Comparison of ENCODE assay signal across 10 cellular contexts in genomic region chr6:30842754-30843610, GRCh38. TPM values are rescaled to one million over a fixed set of nuclear protein-coding genes. Genes with fewer than 3 reads are reported as not detected.
DNase-seq lines count a peak whose midpoint lies in the region; ATAC-seq and TF ChIP-seq lines count a peak whose summit lies in the region.
"Had no signal": no experiment of that assay in that cellular context is flagged by ENCODE, and none has a peak within 500 bp of the region (broad histone marks: within the 10 kb centered on the region; RNA-seq: fewer than 3 reads in every experiment).

No MANE protein-coding gene starts in this region.

- H3T11ph ChIP-seq in H9 (ENCODE audit: low read length), result no peak overlapping the region

- H3K4me3 Mint-ChIP-seq in Caco-2 (ENCODE audit: unreplicated experiment) (no peak overlapping the region), H9 (peak overlapping the region in 1 of 2 experiments; percentile 19; a peak in 3 of 5 replicates)
- peak overlapping the region; percentile 46 for H3K4me3 Mint-ChIP-seq in activated T-helper 17 cell treated with anti-CD3 and anti-CD28 coated beads, Interleukin-2, amount 50 U/mL, for 72 hours
- H3K4me3 Mint-ChIP-seq: memory B cell had no signal

- intact Hi-C loops in Caco-2 (cut with micrococcal nuclease; ENCODE audit: unreplicated experiment), result no loop called here
- intact Hi-C loops in lower lobe of right lung (cut with DNase I), result no loop called here

- H3K4ac ChIP-seq in H9 (ENCODE audit: low read depth, low read length), result no peak overlapping the region; the same call in 1 of the 2 replicates

- no peaks in the 10 kb centered on the region for H3K79me1 ChIP-seq in H9 (ENCODE audit: insufficient read depth, low read depth, low read length, poor library complexity, severe bottlenecking)

- POLR2A ChIA-PET in Caco-2 (lab: Charles Lee), result interaction anchor here (1.0 to 1.4 kb wide), 2 partner anchors 20 to 41 kb away, joined by 4 read pairs; partner anchors contain the start of gene DDR1

- no peaks in the 10 kb centered on the region for H3K23me2 ChIP-seq in H9 (ENCODE audit: insufficient read length, low read depth, low read length, poor library complexity, severe bottlenecking)

- H3K56ac ChIP-seq in H9 (ENCODE audit: insufficient read length, low read depth, low read length), result no peak overlapping the region

- H2BK20ac ChIP-seq in H9 (ENCODE audit: low read depth, low read length, poor library complexity, severe bottlenecking), result no peak overlapping the region

- H2BK5ac ChIP-seq in H9 (ENCODE audit: insufficient read length, low read length), result no peak overlapping the region

- H3K27me3 ChIP-seq in Caco-2 (replicated peaks; ENCODE audit: control insufficient read depth, insufficient read depth, low read length), result no peaks in the 10 kb centered on the region
- no peaks in the 10 kb centered on the region for H3K27me3 ChIP-seq in H9 (ENCODE audit: insufficient read depth, low read length)
- no peaks in the 10 kb centered on the region for H3K27me3 ChIP-seq in lower lobe of right lung (ENCODE audit: low read depth)

- no peaks in the 10 kb centered on the region for H3K79me2 ChIP-seq in H9 (ENCODE audit: insufficient read depth, low read length)

- BruUV-seq in Caco-2 (replicated peaks; lab: Mats Ljungman, UMichigan), result no TSS peak

- no peak overlapping the region for H2AFZ ChIP-seq in H9 (ENCODE audit: low read length)

- H3K4me1 Mint-ChIP-seq in Caco-2 (ENCODE audit: low read depth, unreplicated experiment) (peaks cover 30% of the 10 kb centered on the region), H9 (peaks cover 62% of the 10 kb centered on the region in 2 experiments)
- peaks cover 11% of the 10 kb centered on the region for H3K4me1 Mint-ChIP-seq in activated T-helper 17 cell treated with anti-CD3 and anti-CD28 coated beads, Interleukin-2, amount 50 U/mL, for 72 hours

- H3K9me3 ChIP-seq in Caco-2, result peaks cover 4% of the 10 kb centered on the region; the same call in 1 of the 2 replicates
- no peaks in the 10 kb centered on the region for H3K9me3 ChIP-seq in H9 (ENCODE audit: control insufficient read depth, low read depth, low read length)
- no peaks in the 10 kb centered on the region for H3K9me3 ChIP-seq in lower lobe of right lung

- H3K9ac ChIP-seq in H9 (ENCODE audit: extremely low read depth, insufficient read length, low read length), result no peak overlapping the region

- no peak for DNase-seq in Caco-2
- DNase-seq in H9, result no peak
- no peak for DNase-seq in lower lobe of right lung
- DNase-seq in ureter (ENCODE audit: low spot score), result no peak
- DNase-seq in anterior cingulate cortex (lab: John Stamatoyannopoulos, UW), result no peak
- no peak for DNase-seq in GM03348 (ENCODE audit: low spot score)
- DNase-seq in NCI-H1694 treated with DMSO at 0.1 percent for 48 hours (lab: John Stamatoyannopoulos, UW), result no peak
- DNase-seq: NCI-H1417 had no signal

- H3K14ac ChIP-seq in H9 (ENCODE audit: insufficient read depth, low read length), result no peak overlapping the region

- TF ChIP-seq CTCF in Caco-2 (IDR thresholded peaks at IDR 0.05; ENCODE audit: insufficient read depth in 1 of 2, low read depth in 1 of 2, low read length in 1 of 2, severe bottlenecking in 1 of 2, unreplicated experiment in 1 of 2), result no peak
- no peak for TF ChIP-seq CTCF in H9 (conservative IDR thresholded peaks at IDR 0.05)
- no peak for TF ChIP-seq CTCF in lower lobe of right lung (IDR thresholded peaks at IDR 0.05)

- peak overlapping the region; percentile 79 for H3K27ac Mint-ChIP-seq in Caco-2 (ENCODE audit: unreplicated experiment)
- peak overlapping the region; percentile 48 to 88 (median 81) for H3K27ac Mint-ChIP-seq in H9
- H3K27ac Mint-ChIP-seq in activated T-helper 17 cell treated with anti-CD3 and anti-CD28 coated beads, Interleukin-2, amount 50 U/mL, for 72 hours, result peak overlapping the region; percentile 80
- H3K27ac Mint-ChIP-seq: memory B cell had no signal

- no CpG with 5 or more reads among the region's 12 CpGs for WGBS in H9 (ENCODE audit: extremely low coverage, insufficient read length, low lambda C conversion rate)

- H3K9me3 Mint-ChIP-seq in Caco-2 (ENCODE audit: unreplicated experiment), result peaks cover 9% of the 10 kb centered on the region
- H3K9me3 Mint-ChIP-seq in H9, result peaks cover 13 to 35% of the 10 kb centered on the region in 2 experiments
- H3K9me3 Mint-ChIP-seq in activated T-helper 17 cell treated with anti-CD3 and anti-CD28 coated beads, Interleukin-2, amount 50 U/mL, for 72 hours, result no peaks in the 10 kb centered on the region
- H3K9me3 Mint-ChIP-seq: memory B cell had no signal

- H3K36me3 Mint-ChIP-seq in Caco-2 (ENCODE audit: insufficient read depth, unreplicated experiment) (peaks cover 4% of the 10 kb centered on the region), H9 (ENCODE audit: insufficient read depth in 1 of 3, low read depth in 3 of 3) (peaks cover 69 to 88% (median 88%) of the 10 kb centered on the region in 3 experiments)
- H3K36me3 Mint-ChIP-seq in activated T-helper 17 cell treated with anti-CD3 and anti-CD28 coated beads, Interleukin-2, amount 50 U/mL, for 72 hours (ENCODE audit: low read depth), result no peaks in the 10 kb centered on the region
- H3K36me3 Mint-ChIP-seq: memory B cell had no signal

- no peak overlapping the region for H3K4me3 ChIP-seq in Caco-2 (ENCODE audit: low read depth, low read length)
- H3K4me3 ChIP-seq in lower lobe of right lung, result no peak overlapping the region

- ATAC-seq in activated T-helper 17 cell treated with anti-CD3 and anti-CD28 coated beads, Interleukin-2, amount 50 U/mL, for 72 hours (replicated peaks), result peak; percentile 52
- peak in 1 of 2 donors; percentile 55 for ATAC-seq in lower lobe of right lung

- H3K4me2 ChIP-seq in H9 (ENCODE audit: insufficient read depth, insufficient read length, low read length), result no peak overlapping the region

- no peak overlapping the region for H2BK12ac ChIP-seq in H9 (ENCODE audit: insufficient read length, low read depth, low read length)

- peaks cover 45% of the 10 kb centered on the region for H3K4me1 ChIP-seq in Caco-2
- peaks cover 13% of the 10 kb centered on the region for H3K4me1 ChIP-seq in H9 (ENCODE audit: insufficient read depth, low read length)
- peaks cover 19% of the 10 kb centered on the region for H3K4me1 ChIP-seq in lower lobe of right lung

- H3K27me3 Mint-ChIP-seq in Caco-2 (ENCODE audit: insufficient read depth, unreplicated experiment), result no peaks in the 10 kb centered on the region
- H3K27me3 Mint-ChIP-seq in H9 (ENCODE audit: low read depth), result no peaks in the 10 kb centered on the region
- H3K27me3 Mint-ChIP-seq in activated T-helper 17 cell treated with anti-CD3 and anti-CD28 coated beads, Interleukin-2, amount 50 U/mL, for 72 hours, result peaks cover 4% of the 10 kb centered on the region

- no peak overlapping the region for H2BK120ac ChIP-seq in H9 (ENCODE audit: low read depth, low read length, poor library complexity, severe bottlenecking)

- H4K91ac ChIP-seq in H9 (ENCODE audit: insufficient read length, low read depth, low read length), result no peak overlapping the region

- no peaks in the 10 kb centered on the region for H3K36me3 ChIP-seq in Caco-2 (ENCODE audit: control insufficient read depth, insufficient read depth, low read length)
- no peaks in the 10 kb centered on the region for H3K36me3 ChIP-seq in lower lobe of right lung

- no peak overlapping the region for H2AK5ac ChIP-seq in H9 (ENCODE audit: insufficient read length, low read length)

- no peak overlapping the region for H4K8ac ChIP-seq in H9 (replicated peaks; ENCODE audit: insufficient read length, low read depth, low read length)

- H2BK15ac ChIP-seq in H9 (ENCODE audit: low read depth, low read length), result no peak overlapping the region

- no peak overlapping the region for H3K23ac ChIP-seq in H9 (ENCODE audit: insufficient read length, low read depth, low read length)

- peaks cover 3% of the 10 kb centered on the region for H4K20me1 ChIP-seq in H9 (ENCODE audit: control insufficient read depth, insufficient read depth, insufficient read length)

- CTCF ChIA-PET in Caco-2 (lab: Charles Lee), result interaction anchor here (0.7 to 2.1 kb wide), 7 partner anchors 14 to 244 kb away, joined by 3 to 28 read pairs (median 11); partner anchors contain the start of genes DDR1, GTF2H4 and VARS2

- no peak overlapping the region for H3K18ac ChIP-seq in H9 (ENCODE audit: insufficient read length, low read depth, low read length)

- H4K5ac ChIP-seq in H9 (ENCODE audit: insufficient read length, low read depth, low read length), result no peak overlapping the region

- H3K27ac ChIP-seq in H9 (ENCODE audit: insufficient read length, low read depth, low read length), result no peak overlapping the region
- peak overlapping the region; percentile 20 for H3K27ac ChIP-seq in lower lobe of right lung

RNA-seq across cellular contexts. Expression of gene DDR1, which starts 41.3 kb away (rescaled TPM):
- total RNA-seq in Caco-2 (2022) (113 and 115 TPM in 2 replicates), H9 (2021) (254 and 258 TPM in 2 replicates), lower lobe of right lung (80.9 TPM), ureter (234 TPM)
- total RNA-seq in activated T-helper 17 cell treated with anti-CD3 and anti-CD28 coated beads, Interleukin-2, amount 50 U/mL, for 72 hours, result 10 to 100 TPM in 1 of 2 donors, 1 to 10 TPM in 1; 3.0 to 19.5 TPM
